Comparison of ENCODE assay signal across 20 cellular contexts in genomic region chr7:83101540-83101939, GRCh38.
"Had no signal": no experiment of that assay in that cellular context is flagged by ENCODE, and none has a peak within 500 bp of the region (broad histone marks: within the 10 kb centered on the region; RNA-seq: fewer than 3 reads in every experiment).

No MANE protein-coding gene starts in this region.

- H3K27me3 ChIP-seq: brain microvascular endothelial cell, cardiac muscle cell had no signal

- H3K27ac ChIP-seq: brain microvascular endothelial cell, cardiac muscle cell, VCaP had no signal

- DNase-seq: activated CD4-positive, alpha-beta memory T cell treated with anti-CD3 and anti-CD28 coated beads for 36 hours; activated CD4-positive, alpha-beta T cell treated with anti-CD3 and anti-CD28 coated beads, Interleukin-2, amount 10 ng/mL, durations not matched to agents 7 days and 5 days; activated CD4-positive, CD25-positive, alpha-beta regulatory T cell; activated CD8-positive, alpha-beta memory T cell treated with anti-CD3 and anti-CD28 coated beads for 24 hours; activated effector memory CD4-positive, alpha-beta T cell treated with anti-CD3 and anti-CD28 coated beads, Interleukin-2, amount 50 U/mL, for 16 hours; activated naive CD4-positive, alpha-beta T cell treated with anti-CD3 and anti-CD28 coated beads for 36 hours; activated T-cell treated with anti-CD3 and anti-CD28 coated beads, Interleukin-2, amount 50 U/mL, for 4 hours; brain microvascular endothelial cell; Kasumi-1; NCI-H1105 treated with DMSO at 0.1 percent for 48 hours; NCI-H146; NCI-H187 treated with DMSO at 0.1 percent for 48 hours; NCI-H2081 treated with DMSO at 0.1 percent for 48 hours; NCI-H446; NCI-H524; PC-3; SHP77 treated with DMSO at 0.1 percent for 48 hours; T-helper 1 cell had no signal

- H3K4me3 ChIP-seq: cardiac muscle cell had no signal

- ATAC-seq: activated T-cell treated with anti-CD3 and anti-CD28 coated beads, Interleukin-2, amount 50 U/mL, for 4 hours; PC-3 had no signal

- H3K36me3 ChIP-seq: brain microvascular endothelial cell, cardiac muscle cell had no signal
